ENCODE assay signal across 8 cellular contexts in genomic region chr11:5476184-5476819, GRCh38. TPM values are rescaled to one million over a fixed set of nuclear protein-coding genes. Genes with fewer than 3 reads are reported as not detected.
DNase-seq lines count a peak whose midpoint lies in the region; ATAC-seq and TF ChIP-seq lines count a peak whose summit lies in the region.

No MANE protein-coding gene starts in this region.

- H3K9me3 Mint-ChIP-seq in nephron progenitor cell, result peaks cover 7% of the 10 kb centered on the region

- no peaks in the 10 kb centered on the region for H3K9me3 ChIP-seq in WERI-Rb-1 (ENCODE audit: severe bottlenecking)

- no peaks in the 10 kb centered on the region for H3K4me1 Mint-ChIP-seq in nephron progenitor cell

- no peaks in the 10 kb centered on the region for H3K36me3 Mint-ChIP-seq in nephron progenitor cell (ENCODE audit: low read depth)

- H3K27ac Mint-ChIP-seq in nephron progenitor cell, result no peak overlapping the region

- no peaks in the 10 kb centered on the region for H3K36me3 ChIP-seq in WERI-Rb-1

- H3K27me3 ChIP-seq in WERI-Rb-1 (ENCODE audit: insufficient read depth, low read depth, severe bottlenecking), result no peaks in the 10 kb centered on the region

- no peak overlapping the region for H3K27ac ChIP-seq in WERI-Rb-1

- H3K27me3 Mint-ChIP-seq in nephron progenitor cell (ENCODE audit: low read depth, poor library complexity), result peaks cover 3% of the 10 kb centered on the region

- no peak overlapping the region for H3K4me3 Mint-ChIP-seq in nephron progenitor cell

- peak; percentile 82 for TF ChIP-seq CTCF in LNCaP clone FGC (IDR thresholded peaks at IDR 0.05; ENCODE audit: control insufficient read depth, extremely low read depth, insufficient read depth)
- TF ChIP-seq CTCF in WERI-Rb-1 (IDR thresholded peaks at IDR 0.05; ENCODE audit: low read depth, low read length), result peak; percentile 76
- peak; percentile 77 for TF ChIP-seq CTCF in nephron progenitor cell (IDR thresholded peaks at IDR 0.05)

- H3K4me3 ChIP-seq in LNCaP clone FGC (ENCODE audit: low read depth, low read length) (no peak overlapping the region), WERI-Rb-1 (ENCODE audit: low read depth, low read length) (no peak overlapping the region)

- ATAC-seq in GM21619 (IDR thresholded peaks at IDR 0.05; ENCODE audit: unreplicated experiment) (peak; percentile 86), esophagus mucosa (peak; percentile 58), HG02970 (IDR thresholded peaks at IDR 0.05; ENCODE audit: low FRiP score, unreplicated experiment) (no peak)

- DNase-seq in NCI-H2196 (lab: John Stamatoyannopoulos, UW; ENCODE audit: unreplicated experiment) (peak; percentile 33), NCI-H2196 treated with DMSO at 0.1 percent for 48 hours (lab: John Stamatoyannopoulos, UW; ENCODE audit: unreplicated experiment) (no peak), LNCaP clone FGC (ENCODE audit: low read depth) (no peak), WERI-Rb-1 (peak; percentile 54), nephron progenitor cell (peak; percentile 49)

RNA-seq across cellular contexts. Expression of gene OR52D1, which starts 12.2 kb away (rescaled TPM):
- total RNA-seq in esophagus mucosa, result not detected

RNA-seq across cellular contexts. Expression of gene OR51I2, which starts 27.2 kb away (rescaled TPM):
- total RNA-seq in esophagus mucosa, result not detected

RNA-seq across cellular contexts. Expression of gene UBQLN3, which starts 33.5 kb away (rescaled TPM):
- total RNA-seq in esophagus mucosa, result not detected

RNA-seq across cellular contexts. Expression of gene OR51I1, which starts 35.0 kb away (rescaled TPM):
- total RNA-seq in esophagus mucosa, result not detected

RNA-seq across cellular contexts. Expression of gene UBQLNL, which starts 40.2 kb away (rescaled TPM):
- 0.08 TPM for total RNA-seq in esophagus mucosa

Comparison
In these comparisons a context has a peak if more than half of its experiments do, and no peak if none do; other contexts are left out.
1. DNase-seq: peak in NCI-H2196 (single experiment), WERI-Rb-1 (single experiment) and nephron progenitor cell (single experiment); none in NCI-H2196 treated with DMSO at 0.1 percent for 48 hours (single experiment) and LNCaP clone FGC (single experiment).
2. Peak in every context shown above with its lines, with median percentiles within 50 percentile points of each other: CTCF ChIP-seq.